ENCODE assay signal across 1 cellular context in genomic region chr22:20127318-20127868, GRCh38.
TF ChIP-seq lines count a peak whose summit lies in the region.

No MANE protein-coding gene starts in this region.

TF ChIP-seq in SK-N-SH, 30 proteins besides CTCF, POLR2A, EP300 and RAD21 (continued from another document):
- no peak for TF ChIP-seq REST (IDR thresholded peaks at IDR 0.05; ENCODE audit: low read depth, low read length)
- no peak for TF ChIP-seq POLR2AphosphoS5 (IDR thresholded peaks at IDR 0.05; ENCODE audit: low read depth, low read length)
- TF ChIP-seq TEAD4 (IDR thresholded peaks at IDR 0.05; ENCODE audit: borderline replicate concordance, insufficient read depth) = no peak
- no peak for TF ChIP-seq EZH2phosphoT487 (IDR thresholded peaks at IDR 0.05; ENCODE audit: borderline replicate concordance, low read depth)
- no peak for TF ChIP-seq MXI1 (IDR thresholded peaks at IDR 0.05; ENCODE audit: low read depth, low read length)
- TF ChIP-seq SIN3A (IDR thresholded peaks at IDR 0.05; ENCODE audit: borderline replicate concordance, low read depth, low read length) = no peak
- no peak for TF ChIP-seq MEF2A (IDR thresholded peaks at IDR 0.05; ENCODE audit: borderline replicate concordance, low read depth)
- TF ChIP-seq PBX3 (IDR thresholded peaks at IDR 0.05) = no peak
- no peak for TF ChIP-seq SMC3 (IDR thresholded peaks at IDR 0.05; ENCODE audit: low read depth, low read length)
- no peak for TF ChIP-seq TCF12 (IDR thresholded peaks at IDR 0.05)
- no peak for TF ChIP-seq NFIC (IDR thresholded peaks at IDR 0.05; ENCODE audit: borderline replicate concordance)
- no peak for TF ChIP-seq CHD2 (IDR thresholded peaks at IDR 0.05; ENCODE audit: low read length, partially characterized antibody)
- no peak for TF ChIP-seq FOXM1 (IDR thresholded peaks at IDR 0.05; ENCODE audit: low read depth)
- TF ChIP-seq TAF1 (IDR thresholded peaks at IDR 0.05; ENCODE audit: borderline replicate concordance, low read depth, low read length) = no peak
- no peak for TF ChIP-seq NRF1 (IDR thresholded peaks at IDR 0.05; ENCODE audit: low read depth, low read length)
- no peak for TF ChIP-seq RCOR1 (IDR thresholded peaks at IDR 0.05; ENCODE audit: low read length)
- no peak for TF ChIP-seq RFX5 (IDR thresholded peaks at IDR 0.05; ENCODE audit: low read length)
- no peak for TF ChIP-seq MAX (IDR thresholded peaks at IDR 0.05; ENCODE audit: low read depth)
